1 cellular context compared by ENCODE assay signal in the genomic region with DNA sequence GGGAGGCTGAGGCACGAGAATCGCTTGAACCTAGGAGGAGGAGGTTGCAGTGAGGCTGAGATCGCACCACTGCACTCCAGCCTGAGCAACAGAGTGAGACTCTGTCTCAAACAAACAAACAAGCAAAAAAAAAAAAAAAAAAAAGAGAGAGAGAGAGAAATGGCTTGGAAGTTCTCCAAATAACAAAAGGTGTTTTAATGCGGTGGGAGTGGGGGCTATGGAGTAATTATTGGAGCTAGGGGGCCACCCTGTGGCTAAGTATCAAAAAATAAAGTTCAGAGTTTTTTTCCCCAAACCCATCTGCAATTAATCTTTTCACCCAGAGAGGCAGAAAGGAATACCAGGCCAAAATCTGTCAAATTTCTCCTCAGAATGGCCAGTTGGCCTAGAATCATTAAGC.
TF ChIP-seq lines count a peak whose summit lies in the region.

No MANE protein-coding gene starts in this region.

TF ChIP-seq in GM23338, 12 proteins besides CTCF, POLR2A, EP300 and RAD21 (continued from another document):
- TF ChIP-seq, protein P1, sequence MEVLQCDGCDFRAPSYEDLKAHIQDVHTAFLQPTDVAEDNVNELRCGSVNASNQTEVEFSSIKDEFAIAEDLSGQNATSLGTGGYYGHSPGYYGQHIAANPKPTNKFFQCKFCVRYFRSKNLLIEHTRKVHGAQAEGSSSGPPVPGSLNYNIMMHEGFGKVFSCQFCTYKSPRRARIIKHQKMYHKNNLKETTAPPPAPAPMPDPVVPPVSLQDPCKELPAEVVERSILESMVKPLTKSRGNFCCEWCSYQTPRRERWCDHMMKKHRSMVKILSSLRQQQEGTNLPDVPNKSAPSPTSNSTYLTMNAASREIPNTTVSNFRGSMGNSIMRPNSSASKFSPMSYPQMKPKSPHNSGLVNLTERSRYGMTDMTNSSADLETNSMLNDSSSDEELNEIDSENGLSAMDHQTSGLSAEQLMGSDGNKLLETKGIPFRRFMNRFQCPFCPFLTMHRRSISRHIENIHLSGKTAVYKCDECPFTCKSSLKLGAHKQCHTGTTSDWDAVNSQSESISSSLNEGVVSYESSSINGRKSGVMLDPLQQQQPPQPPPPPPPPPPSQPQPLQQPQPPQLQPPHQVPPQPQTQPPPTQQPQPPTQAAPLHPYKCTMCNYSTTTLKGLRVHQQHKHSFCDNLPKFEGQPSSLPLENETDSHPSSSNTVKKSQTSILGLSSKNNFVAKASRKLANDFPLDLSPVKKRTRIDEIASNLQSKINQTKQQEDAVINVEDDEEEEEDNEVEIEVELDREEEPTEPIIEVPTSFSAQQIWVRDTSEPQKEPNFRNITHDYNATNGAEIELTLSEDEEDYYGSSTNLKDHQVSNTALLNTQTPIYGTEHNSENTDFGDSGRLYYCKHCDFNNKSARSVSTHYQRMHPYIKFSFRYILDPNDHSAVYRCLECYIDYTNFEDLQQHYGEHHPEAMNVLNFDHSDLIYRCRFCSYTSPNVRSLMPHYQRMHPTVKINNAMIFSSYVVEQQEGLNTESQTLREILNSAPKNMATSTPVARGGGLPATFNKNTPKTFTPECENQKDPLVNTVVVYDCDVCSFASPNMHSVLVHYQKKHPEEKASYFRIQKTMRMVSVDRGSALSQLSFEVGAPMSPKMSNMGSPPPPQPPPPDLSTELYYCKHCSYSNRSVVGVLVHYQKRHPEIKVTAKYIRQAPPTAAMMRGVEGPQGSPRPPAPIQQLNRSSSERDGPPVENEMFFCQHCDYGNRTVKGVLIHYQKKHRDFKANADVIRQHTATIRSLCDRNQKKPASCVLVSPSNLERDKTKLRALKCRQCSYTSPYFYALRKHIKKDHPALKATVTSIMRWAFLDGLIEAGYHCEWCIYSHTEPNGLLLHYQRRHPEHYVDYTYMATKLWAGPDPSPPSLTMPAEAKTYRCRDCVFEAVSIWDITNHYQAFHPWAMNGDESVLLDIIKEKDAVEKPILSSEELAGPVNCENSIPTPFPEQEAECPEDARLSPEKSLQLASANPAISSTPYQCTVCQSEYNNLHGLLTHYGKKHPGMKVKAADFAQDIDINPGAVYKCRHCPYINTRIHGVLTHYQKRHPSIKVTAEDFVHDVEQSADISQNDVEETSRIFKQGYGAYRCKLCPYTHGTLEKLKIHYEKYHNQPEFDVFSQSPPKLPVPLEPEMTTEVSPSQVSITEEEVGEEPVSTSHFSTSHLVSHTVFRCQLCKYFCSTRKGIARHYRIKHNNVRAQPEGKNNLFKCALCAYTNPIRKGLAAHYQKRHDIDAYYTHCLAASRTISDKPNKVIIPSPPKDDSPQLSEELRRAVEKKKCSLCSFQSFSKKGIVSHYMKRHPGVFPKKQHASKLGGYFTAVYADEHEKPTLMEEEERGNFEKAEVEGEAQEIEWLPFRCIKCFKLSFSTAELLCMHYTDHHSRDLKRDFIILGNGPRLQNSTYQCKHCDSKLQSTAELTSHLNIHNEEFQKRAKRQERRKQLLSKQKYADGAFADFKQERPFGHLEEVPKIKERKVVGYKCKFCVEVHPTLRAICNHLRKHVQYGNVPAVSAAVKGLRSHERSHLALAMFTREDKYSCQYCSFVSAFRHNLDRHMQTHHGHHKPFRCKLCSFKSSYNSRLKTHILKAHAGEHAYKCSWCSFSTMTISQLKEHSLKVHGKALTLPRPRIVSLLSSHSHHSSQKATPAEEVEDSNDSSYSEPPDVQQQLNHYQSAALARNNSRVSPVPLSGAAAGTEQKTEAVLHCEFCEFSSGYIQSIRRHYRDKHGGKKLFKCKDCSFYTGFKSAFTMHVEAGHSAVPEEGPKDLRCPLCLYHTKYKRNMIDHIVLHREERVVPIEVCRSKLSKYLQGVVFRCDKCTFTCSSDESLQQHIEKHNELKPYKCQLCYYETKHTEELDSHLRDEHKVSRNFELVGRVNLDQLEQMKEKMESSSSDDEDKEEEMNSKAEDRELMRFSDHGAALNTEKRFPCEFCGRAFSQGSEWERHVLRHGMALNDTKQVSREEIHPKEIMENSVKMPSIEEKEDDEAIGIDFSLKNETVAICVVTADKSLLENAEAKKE (CRISPR knock-in tag; IDR thresholded peaks at IDR 0.05) = no peak
- TF ChIP-seq EZH2phosphoT487 (IDR thresholded peaks at IDR 0.05; ENCODE audit: unreplicated experiment) (no peak), JUNB (IDR thresholded peaks at IDR 0.05; ENCODE audit: unreplicated experiment) (no peak), ZNF331 (CRISPR knock-in tag; IDR thresholded peaks at IDR 0.05; ENCODE audit: low read depth) (no peak), CREB1 (CRISPR knock-in tag; IDR thresholded peaks at IDR 0.05; ENCODE audit: low read depth) (no peak)
